ENCODE assay signal across 8 cellular contexts in genomic region chr1:111618953-111619634, GRCh38. TPM values are rescaled to one million over a fixed set of nuclear protein-coding genes. Genes with fewer than 3 reads are reported as not detected.
DNase-seq lines count a peak whose midpoint lies in the region; ATAC-seq and TF ChIP-seq lines count a peak whose summit lies in the region.

No MANE protein-coding gene starts in this region.

- no peaks in the 10 kb centered on the region for H3K27me3 ChIP-seq in BE2C
- H3K27me3 ChIP-seq in OCI-LY1 (ENCODE audit: insufficient read depth, low read length), result no peaks in the 10 kb centered on the region
- H3K27me3 ChIP-seq in endodermal cell (ENCODE audit: control insufficient read depth, insufficient read depth, low read length, poor library complexity, severe bottlenecking), result peaks cover 32% of the 10 kb centered on the region

- no peaks in the 10 kb centered on the region for H3K9me3 Mint-ChIP-seq in endodermal cell
- H3K9me3 Mint-ChIP-seq in osteocyte (ENCODE audit: unreplicated experiment), result no peaks in the 10 kb centered on the region

- H3K27me3 Mint-ChIP-seq in endodermal cell (ENCODE audit: insufficient read depth), result peaks cover 41% of the 10 kb centered on the region
- no peaks in the 10 kb centered on the region for H3K27me3 Mint-ChIP-seq in osteocyte (ENCODE audit: unreplicated experiment)

- H3K9me3 ChIP-seq in BE2C (no peaks in the 10 kb centered on the region), OCI-LY1 (ENCODE audit: low read length) (no peaks in the 10 kb centered on the region), endodermal cell (ENCODE audit: control insufficient read depth, low read length) (no peaks in the 10 kb centered on the region)

- H3K4me3 ChIP-seq in BE2C (ENCODE audit: low read depth, low read length) (peak overlapping the region; percentile 82), OCI-LY1 (ENCODE audit: low read depth, low read length, poor library complexity, severe bottlenecking) (peak overlapping the region; percentile 79), endodermal cell (ENCODE audit: low read length) (peak overlapping the region; percentile 77)

- no peaks in the 10 kb centered on the region for H3K9me2 ChIP-seq in OCI-LY1 (ENCODE audit: low read depth, low read length)

- peaks cover 2% of the 10 kb centered on the region for H3K36me3 Mint-ChIP-seq in endodermal cell (ENCODE audit: low read depth)
- no peaks in the 10 kb centered on the region for H3K36me3 Mint-ChIP-seq in osteocyte (ENCODE audit: unreplicated experiment)

- ATAC-seq in GM21528 (IDR thresholded peaks at IDR 0.05; ENCODE audit: low FRiP score, unreplicated experiment) (peak; percentile 6), HG03039 (IDR thresholded peaks at IDR 0.05; ENCODE audit: unreplicated experiment) (no peak)

- H3F3A ChIP-seq in OCI-LY1 (ENCODE audit: insufficient read depth, low read length), result 0 out of 2 replicates have a peak, but pooled peaks cover 3% of the 10 kb centered on the region

- H3K9ac ChIP-seq in OCI-LY1 (ENCODE audit: low read length), result peak overlapping the region; percentile 80
- no peak overlapping the region for H3K9ac ChIP-seq in endodermal cell (ENCODE audit: extremely low read depth, low read length, poor library complexity, severe bottlenecking)

- H3K27ac Mint-ChIP-seq in endodermal cell (no peak overlapping the region), osteocyte (ENCODE audit: unreplicated experiment) (peak overlapping the region; percentile 75)

- peak overlapping the region; percentile 76 for H3K4me2 ChIP-seq in OCI-LY1 (ENCODE audit: low read length)

- peaks cover 35% of the 10 kb centered on the region for H3K79me2 ChIP-seq in OCI-LY1 (ENCODE audit: insufficient read depth, low read length)

- H3K4me1 Mint-ChIP-seq in endodermal cell (peaks cover 26% of the 10 kb centered on the region), osteocyte (ENCODE audit: unreplicated experiment) (peaks cover 37% of the 10 kb centered on the region)

- no peaks in the 10 kb centered on the region for H4K20me1 ChIP-seq in OCI-LY1 (ENCODE audit: insufficient read depth, low read length)

- peak overlapping the region; percentile 72 for H3K4me3 Mint-ChIP-seq in endodermal cell
- peak overlapping the region; percentile 79 for H3K4me3 Mint-ChIP-seq in osteocyte (ENCODE audit: unreplicated experiment)

- DNase-seq in BE2C (no peak), endodermal cell (peak; percentile 56), osteocyte (ENCODE audit: extremely low spot score, unreplicated experiment) (no peak), NCI-H510A treated with DMSO at 0.1 percent for 48 hours (lab: John Stamatoyannopoulos, UW) (no peak)
- DNase-seq in stimulated activated CD4-positive, alpha-beta T cell treated with anti-CD3 and anti-CD28 coated beads, Interleukin-2, amount 100 ng/mL, for 48 hours, result no peak

- H3K36me3 ChIP-seq in BE2C (no peaks in the 10 kb centered on the region), OCI-LY1 (ENCODE audit: insufficient read depth, low read length) (no peaks in the 10 kb centered on the region), endodermal cell (ENCODE audit: control insufficient read depth, insufficient read depth, low read length) (no peaks in the 10 kb centered on the region)

- H2AFZ ChIP-seq in OCI-LY1 (ENCODE audit: low read length), result peak overlapping the region; percentile 76; the same call in 1 of the 2 replicates

- TF ChIP-seq CTCF in BE2C (IDR thresholded peaks at IDR 0.05; ENCODE audit: low read depth, low read length) (no peak), OCI-LY1 (IDR thresholded peaks at IDR 0.05; ENCODE audit: low read length) (no peak), endodermal cell (conservative IDR thresholded peaks at IDR 0.05) (no peak), osteocyte (IDR thresholded peaks at IDR 0.05) (no peak)

- H3K27ac ChIP-seq in OCI-LY1 (ENCODE audit: low read depth, low read length, poor library complexity, severe bottlenecking), result no peak overlapping the region
- H3K27ac ChIP-seq in endodermal cell (ENCODE audit: low read depth, low read length), result no peak overlapping the region

- 60 to 64% methylated on average over 18 to 19 of the region's 19 CpGs for WGBS in endodermal cell (ENCODE audit: insufficient coverage in 1 of 2, insufficient read length in 1 of 2), 2 experiments

- no peaks in the 10 kb centered on the region for H3K4me1 ChIP-seq in BE2C
- peaks cover 54% of the 10 kb centered on the region for H3K4me1 ChIP-seq in OCI-LY1 (ENCODE audit: insufficient read depth, low read length, severe bottlenecking)
- H3K4me1 ChIP-seq in endodermal cell (ENCODE audit: control insufficient read depth, insufficient read depth, low read length), result peaks cover 3% of the 10 kb centered on the region

RNA-seq across cellular contexts. Expression of gene RAP1A, which starts 0.5 kb away (rescaled TPM):
- 27.6 TPM for polyA plus RNA-seq in BE2C (2012; ENCODE audit: insufficient read depth, insufficient read length, low read depth)
- total RNA-seq in endodermal cell (10 to 100 TPM; 28.5 to 35.0 TPM), osteocyte (48.3 and 51.0 TPM in 2 replicates)
- polyA plus RNA-seq in endodermal cell (2013, experiment 1 of 2), result 40.5 TPM
- 40.6 TPM for polyA plus RNA-seq in endodermal cell (2013, experiment 2 of 2)
